In genomic region chr12:47084172-47084571, GRCh38 we compare ENCODE assay signal across 2 cellular contexts.
TF ChIP-seq lines count a peak whose summit lies in the region.

No MANE protein-coding gene starts in this region.

TF ChIP-seq in SK-N-SH, 30 proteins besides CTCF, POLR2A, EP300 and RAD21:
- TF ChIP-seq ZBTB33 (IDR thresholded peaks at IDR 0.05; ENCODE audit: borderline replicate concordance, low read depth) (no peak), YY1 (IDR thresholded peaks at IDR 0.05; ENCODE audit: low read depth) (no peak), JUND (IDR thresholded peaks at IDR 0.05) (no peak), TCF12 (IDR thresholded peaks at IDR 0.05) (no peak), CHD2 (IDR thresholded peaks at IDR 0.05; ENCODE audit: low read length, partially characterized antibody) (no peak), EZH2phosphoT487 (IDR thresholded peaks at IDR 0.05; ENCODE audit: borderline replicate concordance, low read depth) (no peak), GABPA (IDR thresholded peaks at IDR 0.05; ENCODE audit: low read depth) (no peak), GATA2 (CRISPR knock-in tag; IDR thresholded peaks at IDR 0.05) (no peak), ELF1 (IDR thresholded peaks at IDR 0.05) (no peak), PBX3 (IDR thresholded peaks at IDR 0.05) (no peak), TEAD4 (IDR thresholded peaks at IDR 0.05; ENCODE audit: borderline replicate concordance, insufficient read depth) (no peak), RCOR1 (IDR thresholded peaks at IDR 0.05; ENCODE audit: low read length) (no peak), FOXM1 (IDR thresholded peaks at IDR 0.05; ENCODE audit: low read depth) (no peak), RXRA (IDR thresholded peaks at IDR 0.05; ENCODE audit: borderline replicate concordance, low read depth) (no peak), USF2 (IDR thresholded peaks at IDR 0.05; ENCODE audit: borderline replicate concordance, low read depth, low read length) (no peak), SIN3A (IDR thresholded peaks at IDR 0.05; ENCODE audit: borderline replicate concordance, low read depth, low read length) (no peak), FOSL2 (IDR thresholded peaks at IDR 0.05; ENCODE audit: borderline replicate concordance, low read depth) (no peak), MAX (IDR thresholded peaks at IDR 0.05; ENCODE audit: low read depth) (no peak), NRF1 (IDR thresholded peaks at IDR 0.05; ENCODE audit: low read depth, low read length) (no peak)
TF ChIP-seq in SK-N-SH: peak in this region for 0.

TF ChIP-seq in SK-N-SH treated with all-trans-retinoic acid at 6 μM for 48 hours, 23 proteins besides CTCF, POLR2A, EP300 and RAD21:
- TF ChIP-seq ISL1 (CRISPR knock-in tag; IDR thresholded peaks at IDR 0.05) (no peak), CSRNP3 (CRISPR knock-in tag; IDR thresholded peaks at IDR 0.05) (no peak), ZC3H10 (CRISPR knock-in tag; IDR thresholded peaks at IDR 0.05) (no peak)
